Comparison of ENCODE assay signal across 15 cellular contexts in genomic region chrX:87728459-87728858, GRCh38.
"Had no signal": no experiment of that assay in that cellular context is flagged by ENCODE, and none has a peak within 500 bp of the region (broad histone marks: within the 10 kb centered on the region; RNA-seq: fewer than 3 reads in every experiment).

No MANE protein-coding gene starts in this region.

- H3K27ac ChIP-seq: adrenal gland, coronary artery, neutrophil, tibial artery had no signal

- DNase-seq: activated CD4-positive, alpha-beta T cell treated with anti-CD3 and anti-CD28 coated beads, Interleukin-2, amount 50 U/mL, for 1 hour; activated CD4-positive, CD25-positive, alpha-beta regulatory T cell; activated naive CD4-positive, alpha-beta T cell treated with anti-CD3 and anti-CD28 coated beads, Interleukin-2, amount 50 U/mL, for 16 hours; adrenal gland; caudate nucleus; effector CD4-positive, alpha-beta T cell; foreskin melanocyte; head of caudate nucleus; naive thymus-derived CD4-positive, alpha-beta T cell; right cardiac atrium; tibial artery had no signal

- H3K4me3 ChIP-seq: adrenal gland, coronary artery, tibial artery had no signal

- H3K27me3 Mint-ChIP-seq: naive thymus-derived CD4-positive, alpha-beta T cell had no signal

- H3K4me1 ChIP-seq: adrenal gland, tibial artery had no signal

- ATAC-seq: naive thymus-derived CD4-positive, alpha-beta T cell; right cardiac atrium; stimulated activated effector memory CD8-positive, alpha-beta T cell treated with anti-CD3 and anti-CD28 coated beads, Interleukin-12 subunit alpha, Interleukin-12 subunit beta, amount 100 ng/mL, for 72 hours had no signal

- H3K27me3 ChIP-seq: adrenal gland, neutrophil, tibial artery had no signal

- H3K4me3 Mint-ChIP-seq: naive thymus-derived CD4-positive, alpha-beta T cell; stimulated activated effector memory CD8-positive, alpha-beta T cell treated with anti-CD3 and anti-CD28 coated beads, Interleukin-12 subunit alpha, Interleukin-12 subunit beta, amount 100 ng/mL, for 72 hours had no signal

- H3K4me1 Mint-ChIP-seq: naive thymus-derived CD4-positive, alpha-beta T cell; stimulated activated effector memory CD8-positive, alpha-beta T cell treated with anti-CD3 and anti-CD28 coated beads, Interleukin-12 subunit alpha, Interleukin-12 subunit beta, amount 100 ng/mL, for 72 hours had no signal

- H3K36me3 Mint-ChIP-seq: naive thymus-derived CD4-positive, alpha-beta T cell; stimulated activated effector memory CD8-positive, alpha-beta T cell treated with anti-CD3 and anti-CD28 coated beads, Interleukin-12 subunit alpha, Interleukin-12 subunit beta, amount 100 ng/mL, for 72 hours had no signal

- H3K9me3 ChIP-seq: adrenal gland, neutrophil, tibial artery had no signal

- H3K27ac Mint-ChIP-seq: activated T-helper 2 cell treated with anti-CD3 and anti-CD28 coated beads, Interferon-gamma antibody, Interleukin-2, Interleukin-4, amounts not matched to agents 10 μg/mL and 5 μg/mL and 100 μg/mL, durations not matched to agents 14 hours and 24 hours and 36 hours; naive thymus-derived CD4-positive, alpha-beta T cell; stimulated activated effector memory CD8-positive, alpha-beta T cell treated with anti-CD3 and anti-CD28 coated beads, Interleukin-12 subunit alpha, Interleukin-12 subunit beta, amount 100 ng/mL, for 72 hours had no signal

- H3K36me3 ChIP-seq: adrenal gland, neutrophil, tibial artery had no signal
